ENCODE assay signal across 9 cellular contexts in genomic region chr17:27609606-27610303, GRCh38. TPM values are rescaled to one million over a fixed set of nuclear protein-coding genes. Genes with fewer than 3 reads are reported as not detected.
DNase-seq lines count a peak whose midpoint lies in the region; ATAC-seq and TF ChIP-seq lines count a peak whose summit lies in the region.
"Had no signal": no experiment of that assay in that cellular context is flagged by ENCODE, and none has a peak within 500 bp of the region (broad histone marks: within the 10 kb centered on the region; RNA-seq: fewer than 3 reads in every experiment).

No MANE protein-coding gene starts in this region.

- H3K36me3 ChIP-seq in thoracic aorta = peaks cover 30% of the 10 kb centered on the region

- H3K4me1 Mint-ChIP-seq in CD4-positive, alpha-beta T cell (ENCODE audit: low read depth) = no peaks in the 10 kb centered on the region
- peaks cover 14% of the 10 kb centered on the region for H3K4me1 Mint-ChIP-seq in activated CD4-positive, alpha-beta T cell treated with anti-CD3 and anti-CD28 coated beads, Interleukin-2, amount 10 ng/mL, durations not matched to agents 7 days and 5 days
- H3K4me1 Mint-ChIP-seq in effector memory CD8-positive, alpha-beta T cell (ENCODE audit: low read depth in 2 of 2) = no peaks in the 10 kb centered on the region
- H3K4me1 Mint-ChIP-seq: IgD-negative memory B cell had no signal

- H3K27me3 Mint-ChIP-seq in CD4-positive, alpha-beta T cell = no peaks in the 10 kb centered on the region
- H3K27me3 Mint-ChIP-seq in activated CD4-positive, alpha-beta T cell treated with anti-CD3 and anti-CD28 coated beads, Interleukin-2, amount 10 ng/mL, durations not matched to agents 7 days and 5 days = no peaks in the 10 kb centered on the region
- H3K27me3 Mint-ChIP-seq in effector memory CD8-positive, alpha-beta T cell = no peaks in the 10 kb centered on the region
- H3K27me3 Mint-ChIP-seq: IgD-negative memory B cell had no signal

- no peaks in the 10 kb centered on the region for H3K27me3 ChIP-seq in CD4-positive, alpha-beta T cell (ENCODE audit: control insufficient read depth, insufficient read depth, low read length)
- H3K27me3 ChIP-seq in thoracic aorta (replicated peaks; ENCODE audit: insufficient read depth) = no peaks in the 10 kb centered on the region

- no peaks in the 10 kb centered on the region for H3K9me3 Mint-ChIP-seq in CD4-positive, alpha-beta T cell
- no peaks in the 10 kb centered on the region for H3K9me3 Mint-ChIP-seq in activated CD4-positive, alpha-beta T cell treated with anti-CD3 and anti-CD28 coated beads, Interleukin-2, amount 10 ng/mL, durations not matched to agents 7 days and 5 days
- no peaks in the 10 kb centered on the region for H3K9me3 Mint-ChIP-seq in effector memory CD8-positive, alpha-beta T cell
- H3K9me3 Mint-ChIP-seq: IgD-negative memory B cell had no signal

- CTCF ChIA-PET in CD4-positive, alpha-beta T cell (lab: Charles Lee) = interaction anchor here (1.2 kb wide), 1 partner anchor 41 kb away, joined by 8 read pairs; no protein-coding TSS in a partner anchor
- CTCF ChIA-PET in activated CD4-positive, alpha-beta T cell treated with anti-CD3 and anti-CD28 coated beads, Interleukin-2, amount 10 ng/mL, durations not matched to agents 7 days and 5 days (lab: Charles Lee) = interaction anchor here (0.8 to 3.7 kb wide), 9 partner anchors 9 to 255 kb away, joined by 3 to 25 read pairs (median 3); no protein-coding TSS in a partner anchor

- peaks cover 60% of the 10 kb centered on the region for H3K36me3 Mint-ChIP-seq in CD4-positive, alpha-beta T cell (ENCODE audit: low read depth)
- peaks cover 41% of the 10 kb centered on the region for H3K36me3 Mint-ChIP-seq in activated CD4-positive, alpha-beta T cell treated with anti-CD3 and anti-CD28 coated beads, Interleukin-2, amount 10 ng/mL, durations not matched to agents 7 days and 5 days (ENCODE audit: low read depth)
- peaks cover 18% of the 10 kb centered on the region for H3K36me3 Mint-ChIP-seq in effector memory CD8-positive, alpha-beta T cell (ENCODE audit: insufficient read depth)

- peak in 1 of 10 experiments; percentile 16 for DNase-seq in CD4-positive, alpha-beta T cell
- DNase-seq in HPDE6-E6E7 (ENCODE audit: extremely low spot score) = peak; percentile 41
- DNase-seq in activated CD4-positive, alpha-beta T cell treated with anti-CD3 and anti-CD28 coated beads, Interleukin-2, amount 10 ng/mL, durations not matched to agents 7 days and 5 days = peak; percentile 55
- peak; percentile 25 to 64 for DNase-seq in hippocampal formation (lab: John Stamatoyannopoulos, UW)
- DNase-seq in thoracic aorta (ENCODE audit: low spot score) = no peak
- DNase-seq in effector memory CD8-positive, alpha-beta T cell = no peak

- ATAC-seq in CD4-positive, alpha-beta T cell (ENCODE audit: poor library complexity) = no peak
- no peak for ATAC-seq in thoracic aorta (ENCODE audit: insufficient number of reproducible peaks, low FRiP score, low read depth)
- no peak for ATAC-seq in HG03442 (IDR thresholded peaks at IDR 0.05; ENCODE audit: unreplicated experiment)
- ATAC-seq in GM19395 (IDR thresholded peaks at IDR 0.05; ENCODE audit: unreplicated experiment) = no peak
- no peak for ATAC-seq in effector memory CD8-positive, alpha-beta T cell (replicated peaks)

- TF ChIP-seq CTCF in CD4-positive, alpha-beta T cell (IDR thresholded peaks at IDR 0.05) = peak; percentile 24
- TF ChIP-seq CTCF in thoracic aorta (IDR thresholded peaks at IDR 0.05) = peak; percentile 17

- no peaks in the 10 kb centered on the region for H3K4me1 ChIP-seq in thoracic aorta (ENCODE audit: control insufficient read depth in 1 of 2, low read depth in 2 of 2)

- no peaks in the 10 kb centered on the region for H3K9me3 ChIP-seq in CD4-positive, alpha-beta T cell (ENCODE audit: control insufficient read depth, low read length)
- no peaks in the 10 kb centered on the region for H3K9me3 ChIP-seq in thoracic aorta

- H3K27ac ChIP-seq in CD4-positive, alpha-beta T cell (ENCODE audit: low read depth, low read length) = no peak overlapping the region
- no peak overlapping the region for H3K27ac ChIP-seq in thoracic aorta

- no peak overlapping the region for H3K4me3 ChIP-seq in thoracic aorta

- POLR2A ChIA-PET in CD4-positive, alpha-beta T cell (lab: Charles Lee) = no interaction called here
- POLR2A ChIA-PET in activated CD4-positive, alpha-beta T cell treated with anti-CD3 and anti-CD28 coated beads, Interleukin-2, amount 10 ng/mL, durations not matched to agents 7 days and 5 days (lab: Charles Lee) = no interaction called here

- H3K4me3 Mint-ChIP-seq in CD4-positive, alpha-beta T cell = no peak overlapping the region
- no peak overlapping the region for H3K4me3 Mint-ChIP-seq in activated CD4-positive, alpha-beta T cell treated with anti-CD3 and anti-CD28 coated beads, Interleukin-2, amount 10 ng/mL, durations not matched to agents 7 days and 5 days
- H3K4me3 Mint-ChIP-seq in effector memory CD8-positive, alpha-beta T cell = no peak overlapping the region
- H3K4me3 Mint-ChIP-seq: IgD-negative memory B cell had no signal

- intact Hi-C loops in CD4-positive, alpha-beta T cell (cut with DNase I, micrococcal nuclease) = no loop called here

- no peak overlapping the region for H3K27ac Mint-ChIP-seq in CD4-positive, alpha-beta T cell
- H3K27ac Mint-ChIP-seq in activated CD4-positive, alpha-beta T cell treated with anti-CD3 and anti-CD28 coated beads, Interleukin-2, amount 10 ng/mL, durations not matched to agents 7 days and 5 days = no peak overlapping the region
- no peak overlapping the region for H3K27ac Mint-ChIP-seq in effector memory CD8-positive, alpha-beta T cell

RNA-seq across cellular contexts. Expression of gene LGALS9, which starts 21.2 kb away (rescaled TPM):
- total RNA-seq in CD4-positive, alpha-beta T cell = 10 to 100 TPM; 38.3 to 39.8 TPM
- 100 to 1,000 TPM; 223 to 233 TPM for total RNA-seq in activated CD4-positive, alpha-beta T cell treated with anti-CD3 and anti-CD28 coated beads, Interleukin-2, amount 10 ng/mL, durations not matched to agents 7 days and 5 days
- total RNA-seq in thoracic aorta = 10 to 100 TPM; 34.8 to 77.4 TPM

Comparison
In these comparisons a context has a peak if more than half of its experiments do, and no peak if none do; other contexts are left out.
1. DNase-seq: peak in HPDE6-E6E7 (single experiment), activated CD4-positive, alpha-beta T cell treated with anti-CD3 and anti-CD28 coated beads, Interleukin-2, amount 10 ng/mL, durations not matched to agents 7 days and 5 days (single experiment) and hippocampal formation (2 of 2); none in thoracic aorta (single experiment) and effector memory CD8-positive, alpha-beta T cell (0 of 3).